8 cellular contexts compared by ENCODE assay signal in the genomic region with DNA sequence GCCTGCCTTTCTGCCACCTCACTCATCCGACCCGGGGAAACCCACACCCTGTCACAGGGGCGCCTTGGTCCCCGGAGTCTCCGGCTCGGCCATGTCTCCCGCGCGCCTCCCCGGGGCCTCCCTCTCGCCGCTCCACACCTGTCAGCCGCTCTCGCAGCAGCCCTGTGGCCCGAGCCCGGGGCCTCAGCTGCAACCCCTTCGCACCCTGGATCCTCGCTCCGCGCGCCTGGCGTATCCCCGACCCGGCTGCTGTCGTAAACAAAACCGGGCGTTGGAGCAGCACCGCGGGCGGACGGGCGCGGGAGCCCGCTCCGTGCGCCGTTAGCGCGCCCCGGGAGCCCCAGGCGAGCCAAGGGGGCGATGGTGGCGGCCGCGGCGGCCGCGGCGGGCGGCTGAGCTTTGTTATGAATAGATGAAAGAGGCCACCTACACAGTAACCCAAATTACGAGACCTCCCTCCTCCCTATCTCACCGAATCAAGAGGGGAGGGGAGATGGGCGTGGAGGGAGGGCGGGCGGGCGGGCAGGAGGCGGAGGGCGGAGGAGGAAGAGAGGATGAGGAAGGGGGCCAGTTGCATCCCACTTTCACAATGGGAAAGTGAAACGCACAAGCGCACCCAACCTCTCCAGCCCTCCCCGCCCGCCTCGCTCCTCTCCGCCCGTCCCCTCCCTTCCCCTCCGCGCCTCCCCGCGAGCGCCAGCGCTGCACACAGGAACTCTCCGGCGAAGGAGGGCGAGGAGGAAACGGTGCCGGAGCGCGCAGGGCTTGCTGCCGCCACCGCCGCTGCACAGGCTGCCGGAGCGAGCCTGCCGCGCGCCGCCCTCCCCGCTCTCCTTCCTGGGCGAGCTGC. TPM values are rescaled to one million over a fixed set of nuclear protein-coding genes. Genes with fewer than 3 reads are reported as not detected.
DNase-seq lines count a peak whose midpoint lies in the region; ATAC-seq, FAIRE-seq and TF ChIP-seq lines count a peak whose summit lies in the region.

A gene (plus strand): TSS at position 587 of the 850 bp plus-strand sequence. CDS start 395 bp downstream, outside the sequence.

- WGBS in H1 (ENCODE audit: extremely low coverage in 1 of 2, insufficient coverage in 1 of 2, insufficient read length in 1 of 2, insufficient replicate concordance in 2 of 2, low coverage in 1 of 2, low lambda C conversion rate in 2 of 2, missing lambda C conversion rate in 1 of 2), 2 experiments, result 1% methylated on average over 46 of the region's 89 CpGs; no CpG with 5 or more reads in 1 of the 2 experiments
- WGBS in mesendoderm (ENCODE audit: extremely low coverage, insufficient coverage, low lambda C conversion rate), result no CpG with 5 or more reads among the region's 89 CpGs

- CTCF ChIA-PET in H1 (lab: Charles Lee; ENCODE audit: partially characterized antibody), result interaction anchor here (0.9 to 1.4 kb wide), 5 partner anchors 12 to 386 kb away, joined by 3 to 8 read pairs (median 3); no protein-coding TSS in a partner anchor
- CTCF ChIA-PET in PC-9 (lab: Charles Lee), result no interaction called here

- H3K56ac ChIP-seq in H1 (replicated peaks; ENCODE audit: insufficient read length, low read depth, low read length), result no peak within 1 kb of the TSS
- peak within 1 kb of the TSS; percentile 87 for H3K56ac ChIP-seq in mesendoderm (ENCODE audit: low read length)

- H4K20me1 ChIP-seq in H1 (replicated peaks in 1 of 2; ENCODE audit: control insufficient read depth in 1 of 2, insufficient read depth in 2 of 2, low read length in 2 of 2) (peaks cover 0 to 3% of the 10 kb centered on the region in 2 experiments), PC-9 (ENCODE audit: insufficient read depth) (no peaks in the 10 kb centered on the region)

- H3K18ac ChIP-seq in H1 (ENCODE audit: extremely low read depth, low read length) (no peak within 1 kb of the TSS; the same call in 1 of the 2 replicates), mesendoderm (ENCODE audit: low read length) (peak within 1 kb of the TSS; percentile 16)

- H4K91ac ChIP-seq in H1 (replicated peaks; ENCODE audit: insufficient read length, low read length), result no peak within 1 kb of the TSS

- no peaks in the 10 kb centered on the region for H3K79me2 ChIP-seq in H1 (ENCODE audit: control insufficient read depth in 1 of 2, insufficient read depth in 2 of 2, low read length in 2 of 2)
- no peaks in the 10 kb centered on the region for H3K79me2 ChIP-seq in mesendoderm (ENCODE audit: control insufficient read depth, insufficient read depth, low read length)
- no peaks in the 10 kb centered on the region for H3K79me2 ChIP-seq in PC-9 (ENCODE audit: low read depth)

- H3K23ac ChIP-seq in H1 (ENCODE audit: insufficient read length), result no peak within 1 kb of the TSS
- H3K23ac ChIP-seq in mesendoderm (ENCODE audit: low read length), result no peak within 1 kb of the TSS

- TF ChIP-seq RAD21 in H1 (IDR thresholded peaks at IDR 0.05 in 1 of 2, conservative IDR thresholded peaks at IDR 0.05 in 1 of 2; ENCODE audit: low read depth in 2 of 2, low read length in 2 of 2), result no peak

- H3K4me3 ChIP-seq in H1 (ENCODE audit: extremely low read depth in 1 of 4, insufficient read depth in 2 of 4, low read depth in 3 of 4, low read length in 4 of 4), result peak within 1 kb of the TSS; percentile 45 to 70 (median 58)
- peak within 1 kb of the TSS; percentile 25 for H3K4me3 ChIP-seq in mesendoderm (ENCODE audit: low read length)
- H3K4me3 ChIP-seq in PC-9, result no peak within 1 kb of the TSS

- H2BK5ac ChIP-seq in H1 (ENCODE audit: low read depth, low read length) (no peak within 1 kb of the TSS; the same call in 1 of the 2 replicates), mesendoderm (ENCODE audit: low read length) (no peak within 1 kb of the TSS)

- H2AFZ ChIP-seq in H1 (ENCODE audit: low read length) (peak within 1 kb of the TSS; percentile 57; the same call in 1 of the 2 replicates), PC-9 (no peak within 1 kb of the TSS)

- peak within 1 kb of the TSS; percentile 84 to 90 for H3K4me2 ChIP-seq in H1 (ENCODE audit: insufficient read depth in 1 of 2, low read depth in 2 of 2, low read length in 2 of 2)
- peak within 1 kb of the TSS; percentile 69 for H3K4me2 ChIP-seq in mesendoderm (ENCODE audit: low read length)
- no peak within 1 kb of the TSS for H3K4me2 ChIP-seq in PC-9

- intact Hi-C loops in PC-9 (cut with micrococcal nuclease; ENCODE audit: unreplicated experiment), result loop anchor here (10.0 kb wide), 1 partner anchor 1387 kb away; no protein-coding TSS in a partner anchor

- H2BK120ac ChIP-seq in H1 (replicated peaks; ENCODE audit: low read depth, low read length) (no peak within 1 kb of the TSS), mesendoderm (ENCODE audit: low read depth, low read length) (no peak within 1 kb of the TSS)

- DNase-seq in NCI-H2171 (lab: John Stamatoyannopoulos, UW) (peak; percentile 40), H1 (ENCODE audit: low read depth in 1 of 2, low spot score in 2 of 2) (peak in 1 of 2 experiments; percentile 78), mesendoderm (peak; percentile 52), PC-9 (no peak)
- peak; percentile 45 to 54 (median 46) for DNase-seq in activated CD8-positive, alpha-beta memory T cell treated with anti-CD3 and anti-CD28 coated beads for 48 hours (ENCODE audit: low read depth in 2 of 3, low spot score in 2 of 3)
- DNase-seq in stimulated activated CD8-positive, alpha-beta memory T cell treated with anti-CD3 and anti-CD28 coated beads, Interleukin-15, amount 100 ng/mL, for 24 hours (ENCODE audit: low read depth), result peak; percentile 26

- POLR2A ChIA-PET in H1 (lab: Charles Lee; ENCODE audit: partially characterized antibody) (interaction anchor here (0.6 to 1.3 kb wide), 3 partner anchors 36 to 644 kb away, joined by 3 to 4 read pairs (median 3); no protein-coding TSS in a partner anchor), PC-9 (lab: Charles Lee; ENCODE audit: unreplicated experiment) (no interaction called here)

- peaks cover 43 to 74% (median 63%) of the 10 kb centered on the region in 4 experiments for H3K27me3 ChIP-seq in H1 (replicated peaks in 1 of 4; ENCODE audit: control insufficient read depth in 3 of 4, extremely low read depth in 1 of 4, insufficient read depth in 3 of 4, low read length in 3 of 4)
- H3K27me3 ChIP-seq in mesendoderm (ENCODE audit: insufficient read depth, low read length, poor library complexity), result peaks cover 24% of the 10 kb centered on the region
- H3K27me3 ChIP-seq in PC-9 (ENCODE audit: insufficient read depth, low read depth), result peaks cover 33% of the 10 kb centered on the region

- no peak within 1 kb of the TSS for H2BK15ac ChIP-seq in H1 (ENCODE audit: low read length)
- no peak within 1 kb of the TSS for H2BK15ac ChIP-seq in mesendoderm (replicated peaks; ENCODE audit: low read depth)

- H3K23me2 ChIP-seq in H1 (ENCODE audit: low read depth, low read length), result peaks cover 16% of the 10 kb centered on the region; the same call in 1 of the 2 replicates

- peaks cover 4 to 25% (median 17%) of the 10 kb centered on the region in 4 experiments for H3K4me1 ChIP-seq in H1 (replicated peaks in 1 of 4; ENCODE audit: control insufficient read depth in 3 of 4, insufficient read depth in 4 of 4, low read length in 3 of 4)
- no peaks in the 10 kb centered on the region for H3K4me1 ChIP-seq in mesendoderm (ENCODE audit: control insufficient read depth, low read depth, low read length)
- no peaks in the 10 kb centered on the region for H3K4me1 ChIP-seq in PC-9 (replicated peaks; ENCODE audit: insufficient read depth)

- H3K4ac ChIP-seq in H1 (replicated peaks; ENCODE audit: insufficient read length, low read depth, low read length) (no peak within 1 kb of the TSS), mesendoderm (ENCODE audit: low read depth, low read length) (no peak within 1 kb of the TSS)

- no TSS peak for BruUV-seq in PC-9 (replicated peaks; lab: Mats Ljungman, UMichigan)

- peak within 1 kb of the TSS; percentile 72; the same call in 1 of the 2 replicates for H2BK12ac ChIP-seq in H1 (ENCODE audit: low read depth, low read length)

- ATAC-seq in GM18505 (IDR thresholded peaks at IDR 0.05; ENCODE audit: unreplicated experiment), result peak; percentile 37
- ATAC-seq in HG02642 (IDR thresholded peaks at IDR 0.05; ENCODE audit: poor library complexity, unreplicated experiment), result peak; percentile 54

- H4K8ac ChIP-seq in H1 (ENCODE audit: extremely low read depth, insufficient read depth, low read length) (peak within 1 kb of the TSS; percentile 91), mesendoderm (ENCODE audit: low read depth, low read length) (no peak within 1 kb of the TSS)

- H3K27ac ChIP-seq in H1 (ENCODE audit: low read depth, low read length), result no peak within 1 kb of the TSS
- H3K27ac ChIP-seq in mesendoderm (ENCODE audit: low read depth, low read length), result no peak within 1 kb of the TSS
- no peak within 1 kb of the TSS for H3K27ac ChIP-seq in PC-9

- H3K36me3 ChIP-seq in H1 (ENCODE audit: control insufficient read depth in 2 of 4, insufficient read depth in 4 of 4, low read length in 3 of 4) (no peaks in the 10 kb centered on the region; a peak in 1 of 8 replicates), mesendoderm (ENCODE audit: control insufficient read depth, insufficient read depth, low read length) (no peaks in the 10 kb centered on the region), PC-9 (ENCODE audit: low read depth) (no peaks in the 10 kb centered on the region)

- no peak within 1 kb of the TSS for H2BK20ac ChIP-seq in H1 (ENCODE audit: low read length)

- peak; percentile 48 for TF ChIP-seq POLR2A in GM18505 (IDR thresholded peaks at IDR 0.05; ENCODE audit: borderline replicate concordance, extremely low read depth, insufficient read depth, insufficient read length)
- no peak for TF ChIP-seq POLR2A in H1 (IDR thresholded peaks at IDR 0.05; ENCODE audit: control extremely low read depth in 1 of 2, low read depth in 2 of 2, low read length in 2 of 2)

- H3K14ac ChIP-seq in H1 (ENCODE audit: insufficient read length), result no peak within 1 kb of the TSS

- TF ChIP-seq EP300 in H1 (IDR thresholded peaks at IDR 0.05; ENCODE audit: borderline replicate concordance in 1 of 2, low read depth in 2 of 2, low read length in 2 of 2), result no peak

- no peaks in the 10 kb centered on the region for H3K9me3 ChIP-seq in H1 (ENCODE audit: insufficient read depth in 2 of 2, low read depth in 1 of 2, low read length in 1 of 2)
- no peaks in the 10 kb centered on the region for H3K9me3 ChIP-seq in PC-9 (ENCODE audit: insufficient read depth, low read depth)

- H3K9ac ChIP-seq in H1 (replicated peaks in 1 of 4; ENCODE audit: extremely low read depth in 1 of 4, low read depth in 3 of 4, low read length in 3 of 4), result no peak within 1 kb of the TSS; a peak in 1 of 7 replicates
- peak within 1 kb of the TSS; percentile 66 for H3K9ac ChIP-seq in mesendoderm (ENCODE audit: low read length)

- H4K5ac ChIP-seq in H1 (ENCODE audit: insufficient read length, low read depth, low read length) (no peak within 1 kb of the TSS), mesendoderm (ENCODE audit: low read length) (no peak within 1 kb of the TSS)

- FAIRE-seq in H1 (lab: Jason Lieb, UNC), result no peak

- H2AK5ac ChIP-seq in H1 (ENCODE audit: low read depth, low read length) (no peak within 1 kb of the TSS), mesendoderm (ENCODE audit: low read length) (no peak within 1 kb of the TSS)

- no peak for TF ChIP-seq CTCF in H1 (IDR thresholded peaks at IDR 0.05; ENCODE audit: control extremely low read depth in 1 of 3, insufficient read depth in 1 of 3, low read depth in 1 of 3, low read length in 3 of 3)
- no peak for TF ChIP-seq CTCF in PC-9 (conservative IDR thresholded peaks at IDR 0.05)

- no peaks in the 10 kb centered on the region for H3K9me2 ChIP-seq in PC-9 (ENCODE audit: insufficient read depth)

- H3F3A ChIP-seq in PC-9 (ENCODE audit: insufficient read depth, low read depth), result no peaks in the 10 kb centered on the region

- H3K79me1 ChIP-seq in H1 (ENCODE audit: low read depth, low read length), result no peaks in the 10 kb centered on the region
- no peaks in the 10 kb centered on the region for H3K79me1 ChIP-seq in mesendoderm (ENCODE audit: low read length)

RNA-seq across cellular contexts. Expression of the gene that starts here (rescaled TPM):
- total RNA-seq in H1 (2021; fragmentation: NEBNext Ultra II Directional; extraction: Animal tissue kit (Norgen Biotek cat#: 25700)), result 1.3 and 2.0 TPM in 2 replicates
- polyA plus RNA-seq in H1 (2011; rRNA removed), result 0.83 and 0.86 TPM in 2 replicates
- polyA plus RNA-seq in H1 (2011; cell fraction: cytosol; rRNA removed), result 0.80 TPM
- 1.4 TPM for polyA plus RNA-seq in H1 (2011; cell fraction: nucleus; rRNA removed)
- polyA plus RNA-seq in H1 (2012, experiment 1 of 2), result 1.6 to 2.5 TPM (median 1.8 TPM) in 4 replicates
- polyA plus RNA-seq in H1 (2012, experiment 2 of 2), result 0.08 TPM
- 1.2 TPM for polyA plus RNA-seq in H1 (2013, experiment 1 of 2)
- 1.1 TPM for polyA plus RNA-seq in H1 (2013, experiment 2 of 2)
- 3.0 and 5.2 TPM in 2 replicates for polyA minus RNA-seq in H1 (2011; rRNA and poly(A)+ RNA removed)
- polyA minus RNA-seq in H1 (2011; cell fraction: cytosol; rRNA and poly(A)+ RNA removed), result 0.81 TPM
- 6.7 TPM for polyA minus RNA-seq in H1 (2011; cell fraction: nucleus; rRNA and poly(A)+ RNA removed)
- polyA plus RNA-seq in mesendoderm (2013, experiment 1 of 2), result 0.79 TPM
- polyA plus RNA-seq in mesendoderm (2013, experiment 2 of 2), result 0.85 TPM
- total RNA-seq in PC-9 (2021), result 1.4 and 2.3 TPM in 2 replicates

Comparison
In these comparisons a context has a peak if more than half of its experiments do, and no peak if none do; other contexts are left out.
1. DNase-seq: peak in NCI-H2171 (single experiment), activated CD8-positive, alpha-beta memory T cell treated with anti-CD3 and anti-CD28 coated beads for 48 hours (3 of 3), mesendoderm (single experiment) and stimulated activated CD8-positive, alpha-beta memory T cell treated with anti-CD3 and anti-CD28 coated beads, Interleukin-15, amount 100 ng/mL, for 24 hours (single experiment); none in PC-9 (0 of 2).